In the genomic region with DNA sequence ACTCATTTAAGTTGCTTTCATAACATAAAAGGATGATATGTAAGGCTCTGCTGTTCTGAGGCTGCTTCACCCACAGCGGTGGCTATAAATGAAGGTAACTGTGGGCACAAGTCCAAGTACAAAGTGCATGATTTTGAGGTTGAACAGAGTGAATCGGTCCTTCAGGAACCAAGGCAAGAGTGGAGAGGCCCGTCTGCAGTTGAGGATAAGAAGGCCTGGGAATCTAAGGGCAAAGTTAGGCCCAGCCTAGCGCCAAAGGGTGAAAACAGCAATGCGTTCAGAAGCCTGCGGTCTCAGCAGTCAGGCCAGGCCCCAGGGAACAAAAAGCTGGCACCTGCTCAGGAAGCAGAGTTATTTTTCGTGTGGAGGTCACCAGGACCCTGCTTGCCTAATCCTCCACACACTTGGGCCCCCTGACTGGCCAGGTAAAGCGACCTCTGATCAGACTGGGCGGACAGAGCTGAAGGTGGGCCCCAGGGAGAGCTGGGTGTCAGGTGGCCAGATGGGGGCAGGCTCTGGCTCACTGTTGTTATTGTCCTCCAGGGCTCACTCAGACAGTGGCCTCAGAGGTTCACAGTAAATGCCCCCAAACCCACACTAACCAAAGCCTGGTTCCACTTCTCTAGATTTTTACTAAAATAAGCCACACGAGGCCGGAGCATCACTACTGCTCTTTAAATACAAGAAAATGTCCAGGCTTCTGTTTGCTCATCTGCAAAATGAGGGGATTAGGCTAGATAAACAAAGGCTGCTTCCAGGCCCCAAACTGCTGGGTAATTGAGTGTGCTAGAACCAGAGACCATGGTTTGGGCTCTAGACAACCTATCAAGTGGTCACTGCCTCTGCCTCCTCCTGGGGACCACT, we compare ENCODE assay signal across 8 cellular contexts. TPM values are rescaled to one million over a fixed set of nuclear protein-coding genes. Genes with fewer than 3 reads are reported as not detected.
DNase-seq lines count a peak whose midpoint lies in the region; ATAC-seq and TF ChIP-seq lines count a peak whose summit lies in the region.

No MANE protein-coding gene starts in this region.

- CTCF ChIA-PET in activated CD4-positive, alpha-beta T cell treated with anti-CD3 and anti-CD28 coated beads, Interleukin-2, amount 10 ng/mL, durations not matched to agents 7 days and 5 days (lab: Charles Lee): interaction anchor here (0.8 to 1.9 kb wide), 3 partner anchors 14 to 66 kb away, joined by 3 to 4 read pairs (median 3); no protein-coding TSS in a partner anchor

- DNase-seq in coronary artery (ENCODE audit: low spot score): no peak
- peak in 1 of 10 donors; percentile 8 for DNase-seq in naive thymus-derived CD8-positive, alpha-beta T cell
- DNase-seq in activated CD4-positive, alpha-beta T cell treated with anti-CD3 and anti-CD28 coated beads, Interleukin-2, amount 10 ng/mL, durations not matched to agents 7 days and 5 days: no peak
- no peak for DNase-seq in activated CD4-positive, alpha-beta T cell treated with anti-CD3 and anti-CD28 coated beads, Interleukin-2, amount 50 U/mL, for 48 hours
- DNase-seq in stimulated activated CD4-positive, alpha-beta T cell treated with anti-CD3 and anti-CD28 coated beads, Interleukin-4, amount 100 ng/mL, for 1 hour: no peak
- DNase-seq in NCI-H524 (lab: John Stamatoyannopoulos, UW): no peak

- ATAC-seq in GM18498 (IDR thresholded peaks at IDR 0.05; ENCODE audit: unreplicated experiment): peak; percentile 63
- peak; percentile 44 to 54 for ATAC-seq in naive thymus-derived CD8-positive, alpha-beta T cell

- peak overlapping the region; percentile 83 to 86 for H3K27ac ChIP-seq in coronary artery

- POLR2A ChIA-PET in naive thymus-derived CD8-positive, alpha-beta T cell (lab: Charles Lee): interaction anchor here (2.0 to 3.8 kb wide), 3 partner anchors 46 to 71 kb away, joined by 4 to 27 read pairs (median 14); a partner anchor contains a TSS
- POLR2A ChIA-PET in activated CD4-positive, alpha-beta T cell treated with anti-CD3 and anti-CD28 coated beads, Interleukin-2, amount 10 ng/mL, durations not matched to agents 7 days and 5 days (lab: Charles Lee): no interaction called here

- no peaks in the 10 kb centered on the region for H3K27me3 Mint-ChIP-seq in naive thymus-derived CD8-positive, alpha-beta T cell
- no peaks in the 10 kb centered on the region for H3K27me3 Mint-ChIP-seq in activated CD4-positive, alpha-beta T cell treated with anti-CD3 and anti-CD28 coated beads, Interleukin-2, amount 10 ng/mL, durations not matched to agents 7 days and 5 days

- TF ChIP-seq RAD21 in Ishikawa (IDR thresholded peaks at IDR 0.05; ENCODE audit: low read depth): 0 out of 2 replicates have a peak, but pooled peaks have one; percentile 5

- TF ChIP-seq EP300 in Ishikawa (IDR thresholded peaks at IDR 0.05; ENCODE audit: borderline replicate concordance): no peak

- H3K36me3 Mint-ChIP-seq in naive thymus-derived CD8-positive, alpha-beta T cell: peaks cover 10 to 26% (median 24%) of the 10 kb centered on the region in 3 donors
- peaks cover 10% of the 10 kb centered on the region for H3K36me3 Mint-ChIP-seq in activated CD4-positive, alpha-beta T cell treated with anti-CD3 and anti-CD28 coated beads, Interleukin-2, amount 10 ng/mL, durations not matched to agents 7 days and 5 days (ENCODE audit: low read depth)

- H3K9me3 Mint-ChIP-seq in naive thymus-derived CD8-positive, alpha-beta T cell: no peaks in the 10 kb centered on the region
- H3K9me3 Mint-ChIP-seq in activated CD4-positive, alpha-beta T cell treated with anti-CD3 and anti-CD28 coated beads, Interleukin-2, amount 10 ng/mL, durations not matched to agents 7 days and 5 days: no peaks in the 10 kb centered on the region

- no peak for TF ChIP-seq CTCF in coronary artery (IDR thresholded peaks at IDR 0.05)

- H3K4me3 ChIP-seq in coronary artery: no peak overlapping the region

- peak overlapping the region in 7 of 10 donors; percentile 18 to 64 (median 38) for H3K4me3 Mint-ChIP-seq in naive thymus-derived CD8-positive, alpha-beta T cell
- no peak overlapping the region for H3K4me3 Mint-ChIP-seq in activated CD4-positive, alpha-beta T cell treated with anti-CD3 and anti-CD28 coated beads, Interleukin-2, amount 10 ng/mL, durations not matched to agents 7 days and 5 days

- peaks cover 33 to 59% (median 50%) of the 10 kb centered on the region in 4 donors for H3K4me1 Mint-ChIP-seq in naive thymus-derived CD8-positive, alpha-beta T cell
- H3K4me1 Mint-ChIP-seq in activated CD4-positive, alpha-beta T cell treated with anti-CD3 and anti-CD28 coated beads, Interleukin-2, amount 10 ng/mL, durations not matched to agents 7 days and 5 days: peaks cover 10% of the 10 kb centered on the region

- H3K27ac Mint-ChIP-seq in naive thymus-derived CD8-positive, alpha-beta T cell: peak overlapping the region; percentile 65 to 94 (median 80)
- H3K27ac Mint-ChIP-seq in activated CD4-positive, alpha-beta T cell treated with anti-CD3 and anti-CD28 coated beads, Interleukin-2, amount 10 ng/mL, durations not matched to agents 7 days and 5 days: no peak overlapping the region

TF ChIP-seq in Ishikawa, 13 proteins besides CTCF, POLR2A, EP300 and RAD21:
- TF ChIP-seq NFIC (IDR thresholded peaks at IDR 0.05): no peak
- TF ChIP-seq, protein P1, sequence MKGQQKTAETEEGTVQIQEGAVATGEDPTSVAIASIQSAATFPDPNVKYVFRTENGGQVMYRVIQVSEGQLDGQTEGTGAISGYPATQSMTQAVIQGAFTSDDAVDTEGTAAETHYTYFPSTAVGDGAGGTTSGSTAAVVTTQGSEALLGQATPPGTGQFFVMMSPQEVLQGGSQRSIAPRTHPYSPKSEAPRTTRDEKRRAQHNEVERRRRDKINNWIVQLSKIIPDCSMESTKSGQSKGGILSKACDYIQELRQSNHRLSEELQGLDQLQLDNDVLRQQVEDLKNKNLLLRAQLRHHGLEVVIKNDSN (IDR thresholded peaks at IDR 0.05): no peak
- no peak for TF ChIP-seq CREB1 (IDR thresholded peaks at IDR 0.05; ENCODE audit: low read depth)
- TF ChIP-seq TEAD4 (IDR thresholded peaks at IDR 0.05): no peak
- no peak for TF ChIP-seq CEBPB (IDR thresholded peaks at IDR 0.05)
- TF ChIP-seq, protein P2, sequence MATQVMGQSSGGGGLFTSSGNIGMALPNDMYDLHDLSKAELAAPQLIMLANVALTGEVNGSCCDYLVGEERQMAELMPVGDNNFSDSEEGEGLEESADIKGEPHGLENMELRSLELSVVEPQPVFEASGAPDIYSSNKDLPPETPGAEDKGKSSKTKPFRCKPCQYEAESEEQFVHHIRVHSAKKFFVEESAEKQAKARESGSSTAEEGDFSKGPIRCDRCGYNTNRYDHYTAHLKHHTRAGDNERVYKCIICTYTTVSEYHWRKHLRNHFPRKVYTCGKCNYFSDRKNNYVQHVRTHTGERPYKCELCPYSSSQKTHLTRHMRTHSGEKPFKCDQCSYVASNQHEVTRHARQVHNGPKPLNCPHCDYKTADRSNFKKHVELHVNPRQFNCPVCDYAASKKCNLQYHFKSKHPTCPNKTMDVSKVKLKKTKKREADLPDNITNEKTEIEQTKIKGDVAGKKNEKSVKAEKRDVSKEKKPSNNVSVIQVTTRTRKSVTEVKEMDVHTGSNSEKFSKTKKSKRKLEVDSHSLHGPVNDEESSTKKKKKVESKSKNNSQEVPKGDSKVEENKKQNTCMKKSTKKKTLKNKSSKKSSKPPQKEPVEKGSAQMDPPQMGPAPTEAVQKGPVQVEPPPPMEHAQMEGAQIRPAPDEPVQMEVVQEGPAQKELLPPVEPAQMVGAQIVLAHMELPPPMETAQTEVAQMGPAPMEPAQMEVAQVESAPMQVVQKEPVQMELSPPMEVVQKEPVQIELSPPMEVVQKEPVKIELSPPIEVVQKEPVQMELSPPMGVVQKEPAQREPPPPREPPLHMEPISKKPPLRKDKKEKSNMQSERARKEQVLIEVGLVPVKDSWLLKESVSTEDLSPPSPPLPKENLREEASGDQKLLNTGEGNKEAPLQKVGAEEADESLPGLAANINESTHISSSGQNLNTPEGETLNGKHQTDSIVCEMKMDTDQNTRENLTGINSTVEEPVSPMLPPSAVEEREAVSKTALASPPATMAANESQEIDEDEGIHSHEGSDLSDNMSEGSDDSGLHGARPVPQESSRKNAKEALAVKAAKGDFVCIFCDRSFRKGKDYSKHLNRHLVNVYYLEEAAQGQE (IDR thresholded peaks at IDR 0.05; ENCODE audit: low read depth): no peak

RNA-seq across cellular contexts. Expression of a gene that starts 46.4 kb away (rescaled TPM):
- total RNA-seq in naive thymus-derived CD8-positive, alpha-beta T cell: 10 to 100 TPM; 12.9 to 14.0 TPM
- polyA plus RNA-seq in naive thymus-derived CD8-positive, alpha-beta T cell: 1 to 10 TPM; 5.2 to 7.3 (median 6.3) TPM
- total RNA-seq in activated CD4-positive, alpha-beta T cell treated with anti-CD3 and anti-CD28 coated beads, Interleukin-2, amount 10 ng/mL, durations not matched to agents 7 days and 5 days: 10 to 100 TPM; 14.3 to 16.8 TPM
